ENCODE assay signal across 17 cellular contexts in the genomic region with DNA sequence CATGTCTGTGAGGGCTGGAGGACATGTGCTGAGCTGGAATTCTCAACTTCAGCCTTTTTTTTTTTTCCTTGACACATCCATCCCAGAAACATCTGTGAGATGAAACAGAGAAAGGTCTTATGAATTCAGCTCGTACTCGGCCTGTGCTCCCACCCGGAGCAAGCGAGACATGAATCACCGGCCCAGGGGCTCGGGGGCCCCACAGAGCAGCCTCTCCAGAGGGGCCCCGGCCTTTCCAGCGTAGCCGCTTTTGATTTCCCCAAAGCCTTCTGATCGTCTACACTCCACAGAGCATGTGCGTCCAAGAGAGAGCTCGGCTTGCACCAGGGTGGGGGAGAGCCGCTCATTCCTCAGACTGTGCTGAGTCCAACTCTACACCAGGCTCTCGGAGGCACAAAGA.
"Had no signal": no experiment of that assay in that cellular context is flagged by ENCODE, and none has a peak within 500 bp of the region (broad histone marks: within the 10 kb centered on the region; RNA-seq: fewer than 3 reads in every experiment).

No MANE protein-coding gene starts in this region.

- H3K9me3 ChIP-seq: body of pancreas, colonic mucosa, ovary, suprapubic skin had no signal

- H3K27ac ChIP-seq: body of pancreas, colonic mucosa, ovary, suprapubic skin had no signal

- H3K4me1 Mint-ChIP-seq: activated CD4-positive, alpha-beta T cell treated with anti-CD3 and anti-CD28 coated beads for 36 hours; activated naive CD8-positive, alpha-beta T cell treated with anti-CD3 and anti-CD28 coated beads for 36 hours; stimulated activated naive CD8-positive, alpha-beta T cell treated with anti-CD3 and anti-CD28 coated beads, Interleukin-15, amount 100 ng/mL, for 72 hours had no signal

- FAIRE-seq: frontal cortex, keratinocyte had no signal

- H3K4me3 Mint-ChIP-seq: activated CD4-positive, alpha-beta memory T cell treated with anti-CD3 and anti-CD28 coated beads for 36 hours; activated CD4-positive, alpha-beta T cell treated with anti-CD3 and anti-CD28 coated beads for 36 hours; activated naive CD8-positive, alpha-beta T cell treated with anti-CD3 and anti-CD28 coated beads for 36 hours; activated T-helper 1 cell treated with anti-CD3 and anti-CD28 coated beads, Interleukin-12 subunit alpha, Interleukin-12 subunit beta, Interleukin-2, Interleukin-4 antibody, amounts not matched to agents 30 ng/mL and 10 ng/mL and 1 ng/mL, durations not matched to agents 14 hours and 24 hours and 36 hours; stimulated activated naive CD8-positive, alpha-beta T cell treated with anti-CD3 and anti-CD28 coated beads, Interleukin-15, amount 100 ng/mL, for 72 hours had no signal

- H3K36me3 Mint-ChIP-seq: activated CD4-positive, alpha-beta memory T cell treated with anti-CD3 and anti-CD28 coated beads for 36 hours; activated naive CD8-positive, alpha-beta T cell treated with anti-CD3 and anti-CD28 coated beads for 36 hours had no signal

- H3K4me3 ChIP-seq: body of pancreas, colonic mucosa, ovary, suprapubic skin had no signal

- DNase-seq: activated CD4-positive, alpha-beta memory T cell treated with anti-CD3 and anti-CD28 coated beads for 36 hours; activated CD4-positive, alpha-beta T cell treated with anti-CD3 and anti-CD28 coated beads for 36 hours; activated naive CD4-positive, alpha-beta T cell; activated naive CD8-positive, alpha-beta T cell treated with anti-CD3 and anti-CD28 coated beads for 36 hours; activated T-cell treated with anti-CD3 and anti-CD28 coated beads for 4 hours; body of pancreas; central memory CD4-positive, alpha-beta T cell; colonic mucosa; ovary; stimulated activated CD4-positive, alpha-beta T cell treated with anti-CD3 and anti-CD28 coated beads, Interleukin-4, amount 100 ng/mL, for 1 hour; stimulated activated naive CD8-positive, alpha-beta T cell treated with anti-CD3 and anti-CD28 coated beads, Interleukin-15, amount 100 ng/mL, for 72 hours; trophoblast cell had no signal

- H3K9me3 Mint-ChIP-seq: activated CD4-positive, alpha-beta memory T cell treated with anti-CD3 and anti-CD28 coated beads for 36 hours; activated naive CD8-positive, alpha-beta T cell treated with anti-CD3 and anti-CD28 coated beads for 36 hours; activated T-helper 1 cell treated with anti-CD3 and anti-CD28 coated beads, Interleukin-12 subunit alpha, Interleukin-12 subunit beta, Interleukin-2, Interleukin-4 antibody, amounts not matched to agents 30 ng/mL and 10 ng/mL and 1 ng/mL, durations not matched to agents 14 hours and 24 hours and 36 hours; stimulated activated naive CD8-positive, alpha-beta T cell treated with anti-CD3 and anti-CD28 coated beads, Interleukin-15, amount 100 ng/mL, for 72 hours had no signal

- ATAC-seq: activated CD4-positive, alpha-beta T cell treated with anti-CD3 and anti-CD28 coated beads for 36 hours; body of pancreas; left lobe of liver; stimulated activated naive CD8-positive, alpha-beta T cell treated with anti-CD3 and anti-CD28 coated beads, Interleukin-15, amount 100 ng/mL, for 72 hours had no signal

- H3K36me3 ChIP-seq: colonic mucosa, ovary, suprapubic skin had no signal

- H3K4me1 ChIP-seq: body of pancreas, colonic mucosa had no signal

- H3K27me3 ChIP-seq: body of pancreas, colonic mucosa, ovary, suprapubic skin had no signal

- H3K27ac Mint-ChIP-seq: activated CD4-positive, alpha-beta memory T cell treated with anti-CD3 and anti-CD28 coated beads for 36 hours; activated CD4-positive, alpha-beta T cell treated with anti-CD3 and anti-CD28 coated beads for 36 hours; activated naive CD8-positive, alpha-beta T cell treated with anti-CD3 and anti-CD28 coated beads for 36 hours; activated T-helper 1 cell treated with anti-CD3 and anti-CD28 coated beads, Interleukin-12 subunit alpha, Interleukin-12 subunit beta, Interleukin-2, Interleukin-4 antibody, amounts not matched to agents 30 ng/mL and 10 ng/mL and 1 ng/mL, durations not matched to agents 14 hours and 24 hours and 36 hours; stimulated activated naive CD8-positive, alpha-beta T cell treated with anti-CD3 and anti-CD28 coated beads, Interleukin-15, amount 100 ng/mL, for 72 hours had no signal
